In the genomic region with DNA sequence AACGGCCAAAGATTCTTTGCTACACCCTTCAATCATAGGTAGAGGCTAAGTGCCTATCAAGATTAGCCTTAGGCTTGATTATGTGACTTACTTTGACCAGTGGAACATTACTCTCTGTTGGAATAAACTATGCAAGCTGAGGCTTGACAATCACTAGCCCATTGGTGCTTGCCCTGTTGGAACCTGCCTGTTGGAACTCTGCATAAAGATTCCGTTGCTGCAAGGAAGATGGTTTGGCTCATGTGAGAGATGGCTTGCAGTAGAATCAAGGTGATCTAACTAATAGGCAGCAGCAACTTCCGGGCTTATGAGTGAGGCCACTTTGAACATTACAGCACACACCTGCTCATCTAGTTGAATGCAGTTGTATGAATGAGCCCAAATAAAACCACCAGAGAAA, we compare ENCODE assay signal across 34 cellular contexts.
"Had no signal": no experiment of that assay in that cellular context is flagged by ENCODE, and none has a peak within 500 bp of the region (broad histone marks: within the 10 kb centered on the region; RNA-seq: fewer than 3 reads in every experiment).

No MANE protein-coding gene starts in this region.

- H3K27me3 Mint-ChIP-seq: activated B cell treated with CpG ODN at 0.5 μM for 24 hours; activated naive CD4-positive, alpha-beta T cell treated with anti-CD3 and anti-CD28 coated beads, Interleukin-2, amount 50 U/mL, for 24 hours; activated naive CD8-positive, alpha-beta T cell treated with anti-CD3 and anti-CD28 coated beads, Interleukin-2, amount 50 U/mL, for 24 hours; dendritic cell treated with granulocyte-macrophage colony-stimulating factor and Interleukin-4, amounts not matched to agents 40 ng/mL and 50 ng/mL, for 4 days; T-helper 17 cell had no signal

- H3K36me3 ChIP-seq: adrenal gland, esophagus squamous epithelium, WERI-Rb-1 had no signal

- ATAC-seq: activated CD4-positive, CD25-positive, alpha-beta regulatory T cell treated with anti-CD3 and anti-CD28 coated beads, Interleukin-2, amount 50 U/mL, for 24 hours; activated CD8-positive, alpha-beta T cell treated with anti-CD3 and anti-CD28 coated beads for 36 hours; activated naive CD8-positive, alpha-beta T cell treated with anti-CD3 and anti-CD28 coated beads, Interleukin-2, amount 50 U/mL, for 24 hours; body of pancreas; T-helper 17 cell had no signal

- H3K4me3 Mint-ChIP-seq: activated B cell treated with CpG ODN at 0.5 μM for 24 hours; activated CD8-positive, alpha-beta T cell treated with anti-CD3 and anti-CD28 coated beads for 36 hours; activated naive CD4-positive, alpha-beta T cell treated with anti-CD3 and anti-CD28 coated beads for 36 hours; activated naive CD4-positive, alpha-beta T cell treated with anti-CD3 and anti-CD28 coated beads, Interleukin-2, amount 50 U/mL, for 24 hours; activated naive CD8-positive, alpha-beta T cell treated with anti-CD3 and anti-CD28 coated beads for 36 hours; activated naive CD8-positive, alpha-beta T cell treated with anti-CD3 and anti-CD28 coated beads, Interleukin-2, amount 50 U/mL, for 24 hours; activated T-helper 1 cell treated with anti-CD3 and anti-CD28 coated beads, Interleukin-12 subunit alpha, Interleukin-12 subunit beta, Interleukin-2, Interleukin-4 antibody, amounts not matched to agents 30 ng/mL and 10 ng/mL and 1 ng/mL, durations not matched to agents 14 hours and 24 hours and 36 hours; central memory CD8-positive, alpha-beta T cell; dendritic cell treated with granulocyte-macrophage colony-stimulating factor and Interleukin-4, amounts not matched to agents 40 ng/mL and 50 ng/mL, for 4 days; endodermal cell; T-helper 17 cell; T-helper 2 cell treated with Interferon-gamma antibody and Interleukin-4, amounts not matched to agents 5 μg/mL and 100 μg/mL, for 36 hours had no signal

- H3K36me3 Mint-ChIP-seq: activated naive CD4-positive, alpha-beta T cell treated with anti-CD3 and anti-CD28 coated beads, Interleukin-2, amount 50 U/mL, for 24 hours; activated naive CD8-positive, alpha-beta T cell treated with anti-CD3 and anti-CD28 coated beads for 36 hours had no signal

- H3K4me1 ChIP-seq: body of pancreas, esophagus squamous epithelium had no signal

- FAIRE-seq: frontal cortex had no signal

- H3K27ac Mint-ChIP-seq: activated B cell treated with CpG ODN at 0.5 μM for 24 hours; activated CD8-positive, alpha-beta T cell treated with anti-CD3 and anti-CD28 coated beads for 36 hours; activated naive CD4-positive, alpha-beta T cell treated with anti-CD3 and anti-CD28 coated beads for 36 hours; activated naive CD4-positive, alpha-beta T cell treated with anti-CD3 and anti-CD28 coated beads, Interleukin-2, amount 50 U/mL, for 24 hours; activated naive CD8-positive, alpha-beta T cell treated with anti-CD3 and anti-CD28 coated beads for 36 hours; activated naive CD8-positive, alpha-beta T cell treated with anti-CD3 and anti-CD28 coated beads, Interleukin-2, amount 50 U/mL, for 24 hours; activated T-helper 1 cell treated with anti-CD3 and anti-CD28 coated beads, Interleukin-12 subunit alpha, Interleukin-12 subunit beta, Interleukin-2, Interleukin-4 antibody, amounts not matched to agents 30 ng/mL and 10 ng/mL and 1 ng/mL, durations not matched to agents 14 hours and 24 hours and 36 hours; activated T-helper 2 cell treated with anti-CD3 and anti-CD28 coated beads, Interferon-gamma antibody, Interleukin-2, Interleukin-4, amounts not matched to agents 10 μg/mL and 5 μg/mL and 100 μg/mL, durations not matched to agents 14 hours and 24 hours and 36 hours; dendritic cell treated with granulocyte-macrophage colony-stimulating factor and Interleukin-4, amounts not matched to agents 40 ng/mL and 50 ng/mL, for 4 days; endodermal cell; T-helper 17 cell; T-helper 2 cell treated with Interferon-gamma antibody and Interleukin-4, amounts not matched to agents 5 μg/mL and 100 μg/mL, for 36 hours had no signal

- H3K27me3 ChIP-seq: adrenal gland, body of pancreas had no signal

- H3K4me1 Mint-ChIP-seq: activated B cell treated with CpG ODN at 0.5 μM for 24 hours; activated naive CD4-positive, alpha-beta T cell treated with anti-CD3 and anti-CD28 coated beads, Interleukin-2, amount 50 U/mL, for 24 hours; activated naive CD8-positive, alpha-beta T cell treated with anti-CD3 and anti-CD28 coated beads for 36 hours; activated naive CD8-positive, alpha-beta T cell treated with anti-CD3 and anti-CD28 coated beads, Interleukin-2, amount 50 U/mL, for 24 hours; central memory CD8-positive, alpha-beta T cell; T-helper 17 cell had no signal

- H3K9me3 ChIP-seq: adrenal gland, body of pancreas, esophagus squamous epithelium had no signal

- H3K9me3 Mint-ChIP-seq: activated B cell treated with CpG ODN at 0.5 μM for 24 hours; activated CD8-positive, alpha-beta T cell treated with anti-CD3 and anti-CD28 coated beads for 36 hours; activated naive CD4-positive, alpha-beta T cell treated with anti-CD3 and anti-CD28 coated beads for 36 hours; activated naive CD4-positive, alpha-beta T cell treated with anti-CD3 and anti-CD28 coated beads, Interleukin-2, amount 50 U/mL, for 24 hours; activated naive CD8-positive, alpha-beta T cell treated with anti-CD3 and anti-CD28 coated beads for 36 hours; activated naive CD8-positive, alpha-beta T cell treated with anti-CD3 and anti-CD28 coated beads, Interleukin-2, amount 50 U/mL, for 24 hours; activated T-helper 1 cell treated with anti-CD3 and anti-CD28 coated beads, Interleukin-12 subunit alpha, Interleukin-12 subunit beta, Interleukin-2, Interleukin-4 antibody, amounts not matched to agents 30 ng/mL and 10 ng/mL and 1 ng/mL, durations not matched to agents 14 hours and 24 hours and 36 hours; activated T-helper 2 cell treated with anti-CD3 and anti-CD28 coated beads, Interferon-gamma antibody, Interleukin-2, Interleukin-4, amounts not matched to agents 10 μg/mL and 5 μg/mL and 100 μg/mL, durations not matched to agents 14 hours and 24 hours and 36 hours; central memory CD8-positive, alpha-beta T cell; dendritic cell treated with granulocyte-macrophage colony-stimulating factor and Interleukin-4, amounts not matched to agents 40 ng/mL and 50 ng/mL, for 4 days; endodermal cell; T-helper 2 cell treated with Interferon-gamma antibody and Interleukin-4, amounts not matched to agents 5 μg/mL and 100 μg/mL, for 36 hours had no signal

- DNase-seq: activated B cell treated with CpG ODN at 0.5 μM for 24 hours; activated CD4-positive, alpha-beta T cell treated with anti-CD3 and anti-CD28 coated beads for 48 hours; activated CD4-positive, alpha-beta T cell treated with anti-CD3 and anti-CD28 coated beads, Interleukin-2, amount 50 U/mL, for 1 hour; activated CD4-positive, alpha-beta T cell treated with anti-CD3 and anti-CD28 coated beads, Interleukin-2, amount 50 U/mL, for 48 hours; activated CD8-positive, alpha-beta memory T cell treated with anti-CD3 and anti-CD28 coated beads for 24 hours; activated CD8-positive, alpha-beta T cell treated with anti-CD3 and anti-CD28 coated beads for 36 hours; activated effector memory CD4-positive, alpha-beta T cell treated with anti-CD3 and anti-CD28 coated beads, Interleukin-2, amount 50 U/mL, for 16 hours; activated naive CD4-positive, alpha-beta T cell treated with anti-CD3 and anti-CD28 coated beads for 36 hours; activated naive CD8-positive, alpha-beta T cell treated with anti-CD3 and anti-CD28 coated beads for 36 hours; activated naive CD8-positive, alpha-beta T cell treated with anti-CD3 and anti-CD28 coated beads, Interleukin-2, amount 50 U/mL, for 24 hours; activated T-cell treated with anti-CD3 and anti-CD28 coated beads, Interleukin-2, amount 50 U/mL, for 48 hours; adrenal gland; amygdala; aorta; body of pancreas; dorsolateral prefrontal cortex; effector memory CD4-positive, alpha-beta T cell; endodermal cell; erythroblast; esophagus squamous epithelium; head of caudate nucleus; T-helper 1 cell; T-helper 17 cell; T1000; WERI-Rb-1 had no signal

- H3K4me3 ChIP-seq: adrenal gland, body of pancreas, coronary artery, dorsolateral prefrontal cortex, esophagus squamous epithelium had no signal

- H3K27ac ChIP-seq: adrenal gland, body of pancreas, coronary artery, dorsolateral prefrontal cortex, esophagus squamous epithelium, WERI-Rb-1 had no signal
